Comparison of ENCODE assay signal across 12 cellular contexts in genomic region chr2:198326431-198326830, GRCh38.
A peak's percentile ranks its signal among the peaks of the same experiment; 100 is the strongest.
DNase-seq lines count a peak whose midpoint lies in the region; ATAC-seq, FAIRE-seq and TF ChIP-seq lines count a peak whose summit lies in the region.
"Had no signal": no experiment of that assay in that cellular context is flagged by ENCODE, and none has a peak within 500 bp of the region (broad histone marks: within the 10 kb centered on the region; RNA-seq: fewer than 3 reads in every experiment).

No MANE protein-coding gene starts in this region.

- H2AFZ ChIP-seq in DND-41 (ENCODE audit: low read depth, low read length) (no peak overlapping the region), GM23248 (no peak overlapping the region)

- H3K9me2 ChIP-seq in GM23248 (ENCODE audit: insufficient read depth), result no peaks in the 10 kb centered on the region

- H3F3A ChIP-seq in GM23248 (ENCODE audit: insufficient read depth), result 0 out of 2 replicates have a peak, but pooled peaks cover 5% of the 10 kb centered on the region

- H3K4me2 ChIP-seq in DND-41 (ENCODE audit: insufficient read depth, low read length) (no peak overlapping the region), GM23248 (ENCODE audit: unreplicated experiment) (no peak overlapping the region)

- TF ChIP-seq EP300 in stomach (IDR thresholded peaks at IDR 0.05), result no peak

- H3K79me2 ChIP-seq in DND-41 (ENCODE audit: insufficient read depth, low read length) (no peaks in the 10 kb centered on the region), GM23248 (ENCODE audit: insufficient read depth) (no peaks in the 10 kb centered on the region)

- FAIRE-seq in kidney (lab: Jason Lieb, UNC), result no peak
- FAIRE-seq: bronchial epithelial cell had no signal

- H3K27me3 ChIP-seq in DND-41 (ENCODE audit: insufficient read depth, low read length, poor library complexity), result peaks cover 39% of the 10 kb centered on the region
- H3K27me3 ChIP-seq in GM23248 (replicated peaks; ENCODE audit: insufficient read depth), result no peaks in the 10 kb centered on the region
- peaks cover 0 to 11% (median 0%) of the 10 kb centered on the region in 3 donors for H3K27me3 ChIP-seq in stomach

- no peak for TF ChIP-seq CTCF in DND-41 (IDR thresholded peaks at IDR 0.05; ENCODE audit: borderline replicate concordance, extremely low read depth, low read length, poor library complexity, severe bottlenecking)
- TF ChIP-seq CTCF in stomach (IDR thresholded peaks at IDR 0.05), result no peak
- TF ChIP-seq CTCF in kidney (IDR thresholded peaks at IDR 0.05; ENCODE audit: borderline replicate concordance, extremely low read depth, insufficient read depth), result no peak

- H3K9me3 Mint-ChIP-seq in effector memory CD8-positive, alpha-beta T cell, result no peaks in the 10 kb centered on the region

- H3K36me3 Mint-ChIP-seq in effector memory CD8-positive, alpha-beta T cell (ENCODE audit: insufficient read depth), result no peaks in the 10 kb centered on the region

- no peak for DNase-seq in DND-41
- DNase-seq in GM23248, result peak; percentile 34
- DNase-seq in NOMO-1 treated with DMSO at 0.1 percent for 48 hours (lab: John Stamatoyannopoulos, UW; ENCODE audit: unreplicated experiment), result peak; percentile 97
- no peak for DNase-seq in effector memory CD8-positive, alpha-beta T cell
- DNase-seq in stomach, result no peak
- DNase-seq in NCI-H2171 treated with DMSO at 0.1 percent for 48 hours (lab: John Stamatoyannopoulos, UW), result no peak
- DNase-seq in kidney, result no peak
- DNase-seq in HUDEP-2 (lab: John Stamatoyannopoulos, UW; ENCODE audit: unreplicated experiment in 76 of 76), result no peak
- DNase-seq: esophagus squamous epithelium, mesenchymal stem cell, NCI-H1105 treated with DMSO at 0.1 percent for 48 hours had no signal

- no peak overlapping the region for H3K27ac Mint-ChIP-seq in effector memory CD8-positive, alpha-beta T cell

- no peak overlapping the region for H3K4me3 Mint-ChIP-seq in effector memory CD8-positive, alpha-beta T cell

- peaks cover 15% of the 10 kb centered on the region for H3K4me1 ChIP-seq in DND-41 (ENCODE audit: insufficient read depth, low read length)
- H3K4me1 ChIP-seq in GM23248 (ENCODE audit: insufficient read depth), result no peaks in the 10 kb centered on the region
- no peaks in the 10 kb centered on the region for H3K4me1 ChIP-seq in stomach
- H3K4me1 ChIP-seq in kidney (ENCODE audit: control insufficient read depth in 1 of 2, insufficient read depth in 1 of 2, low read depth in 1 of 2, low read length in 2 of 2), result no peaks in the 10 kb centered on the region
- H3K4me1 ChIP-seq: esophagus squamous epithelium had no signal

- in situ Hi-C loops in GM23248 (cut with MboI), result no loop called here

- H4K20me1 ChIP-seq in DND-41 (ENCODE audit: insufficient read depth, low read length) (no peaks in the 10 kb centered on the region; the same call in 1 of the 2 replicates), GM23248 (ENCODE audit: insufficient read depth) (no peaks in the 10 kb centered on the region)

- peak; percentile 98 for ATAC-seq in DND-41 (ENCODE audit: insufficient read depth, low read depth)
- peak; percentile 95 for ATAC-seq in effector memory CD8-positive, alpha-beta T cell (replicated peaks)

- H3K9me3 ChIP-seq in DND-41 (ENCODE audit: insufficient read depth, low read length, severe bottlenecking) (no peaks in the 10 kb centered on the region), GM23248 (ENCODE audit: low read depth) (no peaks in the 10 kb centered on the region), stomach (no peaks in the 10 kb centered on the region), kidney (ENCODE audit: control insufficient read depth in 1 of 2, low read length in 2 of 2) (no peaks in the 10 kb centered on the region)
- H3K9me3 ChIP-seq: esophagus squamous epithelium had no signal

- H3K36me3 ChIP-seq in DND-41 (ENCODE audit: insufficient read depth, low read length), result no peaks in the 10 kb centered on the region
- H3K36me3 ChIP-seq in GM23248 (ENCODE audit: low read depth), result no peaks in the 10 kb centered on the region
- no peaks in the 10 kb centered on the region for H3K36me3 ChIP-seq in stomach
- H3K36me3 ChIP-seq in kidney (ENCODE audit: control insufficient read depth in 1 of 2, insufficient read depth in 2 of 2, low read length in 2 of 2), result no peaks in the 10 kb centered on the region
- H3K36me3 ChIP-seq: esophagus squamous epithelium had no signal

- no peak overlapping the region for H3K9ac ChIP-seq in DND-41 (ENCODE audit: low read depth, low read length)
- no peak overlapping the region for H3K9ac ChIP-seq in GM23248
- no peak overlapping the region for H3K9ac ChIP-seq in kidney (ENCODE audit: low read length in 2 of 2)

- H3K27ac ChIP-seq in DND-41 (ENCODE audit: low read length) (no peak overlapping the region), GM23248 (no peak overlapping the region), stomach (no peak overlapping the region), kidney (ENCODE audit: low read depth in 2 of 2, low read length in 2 of 2) (no peak overlapping the region)
- H3K27ac ChIP-seq: esophagus squamous epithelium had no signal

- H3K4me3 ChIP-seq in DND-41 (ENCODE audit: low read depth in 1 of 2, low read length in 2 of 2) (no peak overlapping the region), GM23248 (no peak overlapping the region), stomach (no peak overlapping the region), kidney (ENCODE audit: low read length in 2 of 2) (no peak overlapping the region)
- H3K4me3 ChIP-seq: esophagus squamous epithelium had no signal

- intact Hi-C loops in stomach (cut with DNase I; ENCODE audit: low total_unique reads) (no loop called here), kidney (cut with DNase I) (no loop called here)

- H3K4me1 Mint-ChIP-seq in effector memory CD8-positive, alpha-beta T cell (ENCODE audit: low read depth in 2 of 2), result peaks cover 3 to 7% of the 10 kb centered on the region in 2 donors

- peaks cover 20 to 30% of the 10 kb centered on the region in 2 donors for H3K27me3 Mint-ChIP-seq in effector memory CD8-positive, alpha-beta T cell

- 14 to 30% methylated on average over 1 of the region's 1 CpG for WGBS in GM23248 (ENCODE audit: low coverage in 1 of 2, low lambda C conversion rate in 2 of 2, missing lambda C conversion rate in 2 of 2), 2 experiments
- WGBS in stomach, 5 donors, result 40 to 69% (median 56%) methylated on average over 1 of the region's 1 CpG

- TF ChIP-seq POLR2A in stomach (IDR thresholded peaks at IDR 0.05), result no peak

Comparison
In these comparisons a context has a peak if more than half of its experiments do, and no peak if none do; other contexts are left out.
1. DNase-seq: peak in GM23248 (single experiment) and NOMO-1 treated with DMSO at 0.1 percent for 48 hours (single experiment); none in DND-41 (single experiment), effector memory CD8-positive, alpha-beta T cell (0 of 3), stomach (single experiment), NCI-H2171 treated with DMSO at 0.1 percent for 48 hours (single experiment), kidney (single experiment) and HUDEP-2 (0 of 76).